ENCODE assay signal across 8 cellular contexts in the genomic region with DNA sequence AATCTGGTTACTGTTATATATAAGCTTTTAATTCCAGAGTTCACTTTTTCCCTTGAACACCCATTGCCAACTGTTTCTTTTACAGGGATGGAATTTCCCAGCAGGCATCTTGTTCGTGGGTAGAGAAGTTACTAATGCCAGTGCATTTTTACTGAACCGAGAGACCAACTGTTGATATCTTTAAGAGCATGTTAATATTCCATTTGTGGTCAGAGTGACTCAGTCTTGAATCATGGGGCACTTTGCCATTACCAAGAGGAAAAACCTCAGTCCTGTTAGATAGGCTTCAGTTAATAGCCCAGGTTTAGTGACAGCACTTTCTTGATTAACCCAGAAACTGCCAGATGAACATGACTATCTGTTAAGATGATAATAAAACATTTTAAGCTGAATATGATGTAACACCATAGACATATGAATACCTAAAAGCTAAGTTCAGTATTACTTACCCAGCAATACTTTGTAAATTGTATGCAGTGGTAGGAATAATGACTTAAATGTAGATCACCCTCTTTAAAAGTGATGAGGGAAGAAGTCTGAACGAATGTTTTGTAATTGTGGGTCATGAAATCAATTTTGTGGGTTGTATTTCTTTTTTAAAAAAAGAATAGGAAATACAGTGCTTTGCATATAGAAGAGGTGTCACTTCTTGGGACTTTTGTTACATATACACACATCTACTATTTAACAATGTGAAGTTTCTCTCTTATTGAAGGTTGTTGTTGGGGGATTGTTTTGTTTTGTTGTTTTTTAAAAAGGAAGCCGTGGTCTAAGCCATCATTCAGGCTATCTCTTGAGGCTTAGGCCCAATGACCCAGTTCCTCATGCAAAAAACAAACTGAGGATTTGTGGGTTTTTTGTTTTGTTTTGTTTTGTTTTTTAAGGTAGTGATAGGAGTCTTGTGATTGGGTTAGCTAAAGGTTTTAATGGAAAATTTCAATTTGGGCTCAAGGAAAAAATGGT.
DNase-seq lines count a peak whose midpoint lies in the region; ATAC-seq and TF ChIP-seq lines count a peak whose summit lies in the region.

No MANE protein-coding gene starts in this region.

- POLR2A ChIA-PET in Caco-2 (lab: Charles Lee), result no interaction called here

- no peak for DNase-seq in Caco-2
- DNase-seq in activated CD4-positive, alpha-beta T cell treated with anti-CD3 and anti-CD28 coated beads, Interleukin-2, amount 50 U/mL, for 48 hours, result peak; percentile 8 to 18
- peak in 3 of 5 donors; percentile 42 to 54 (median 43) for DNase-seq in heart left ventricle
- DNase-seq in stimulated activated CD8-positive, alpha-beta memory T cell treated with anti-CD3 and anti-CD28 coated beads, Interleukin-4, amount 100 ng/mL, for 48 hours, result peak; percentile 31
- no peak for DNase-seq in cerebellar nuclear complex (lab: John Stamatoyannopoulos, UW)
- DNase-seq in NCI-H2171 treated with DMSO at 0.1 percent for 48 hours (lab: John Stamatoyannopoulos, UW), result no peak

- H3K27ac ChIP-seq in heart left ventricle, result peak overlapping the region; percentile 12 to 87 (median 76)

- no peak for TF ChIP-seq POLR2A in heart left ventricle (IDR thresholded peaks at IDR 0.05)

- no peak overlapping the region for H3K4me3 Mint-ChIP-seq in Caco-2 (ENCODE audit: unreplicated experiment)

- H3K27me3 Mint-ChIP-seq in Caco-2 (ENCODE audit: insufficient read depth, unreplicated experiment), result no peaks in the 10 kb centered on the region

- TSS peak; percentile 3 for BruUV-seq in Caco-2 (replicated peaks; lab: Mats Ljungman, UMichigan)

- no peaks in the 10 kb centered on the region for H3K9me3 Mint-ChIP-seq in Caco-2 (ENCODE audit: unreplicated experiment)

- H3K36me3 ChIP-seq in Caco-2 (ENCODE audit: control insufficient read depth, insufficient read depth, low read length), result no peaks in the 10 kb centered on the region
- peaks cover 0 to 89% (median 26%) of the 10 kb centered on the region in 9 donors for H3K36me3 ChIP-seq in heart left ventricle

- intact Hi-C loops in Caco-2 (cut with micrococcal nuclease; ENCODE audit: unreplicated experiment) (no loop called here), heart left ventricle (cut with DNase I) (loop anchor here in 9 of 10 donors (1.0 to 10.0 kb wide), 3 partner anchors 95 to 98 kb away; partner anchors contain the start of gene ARHGEF12 (in 8 of the 9))

- H3K36me3 Mint-ChIP-seq in Caco-2 (ENCODE audit: insufficient read depth, unreplicated experiment), result peaks cover 28% of the 10 kb centered on the region

- H3K4me1 Mint-ChIP-seq in Caco-2 (ENCODE audit: low read depth, unreplicated experiment), result no peaks in the 10 kb centered on the region

- H3K9me3 ChIP-seq in Caco-2, result no peaks in the 10 kb centered on the region
- no peaks in the 10 kb centered on the region for H3K9me3 ChIP-seq in heart left ventricle

- 34 to 42% (median 38%) methylated on average over 4 of the region's 4 CpGs for WGBS in heart left ventricle, 4 donors

- TF ChIP-seq CTCF in Caco-2 (IDR thresholded peaks at IDR 0.05; ENCODE audit: insufficient read depth in 1 of 2, low read depth in 1 of 2, low read length in 1 of 2, severe bottlenecking in 1 of 2, unreplicated experiment in 1 of 2) (no peak), heart left ventricle (IDR thresholded peaks at IDR 0.05) (no peak)

- H3K4me1 ChIP-seq in Caco-2 (no peaks in the 10 kb centered on the region), heart left ventricle (peaks cover 0 to 24% (median 17%) of the 10 kb centered on the region in 12 donors)

- H3K4me3 ChIP-seq in Caco-2 (ENCODE audit: low read depth, low read length), result no peak overlapping the region
- peak overlapping the region in 1 of 12 donors; percentile 6 for H3K4me3 ChIP-seq in heart left ventricle

- ATAC-seq in HG03460 (IDR thresholded peaks at IDR 0.05; ENCODE audit: unreplicated experiment) (peak; percentile 55), heart left ventricle (peak; percentile 87 to 96 (median 94)), GM18502 (IDR thresholded peaks at IDR 0.05; ENCODE audit: poor library complexity, unreplicated experiment) (no peak)

- H3K27me3 ChIP-seq in Caco-2 (replicated peaks; ENCODE audit: control insufficient read depth, insufficient read depth, low read length) (no peaks in the 10 kb centered on the region), heart left ventricle (no peaks in the 10 kb centered on the region)

- no peak overlapping the region for H3K27ac Mint-ChIP-seq in Caco-2 (ENCODE audit: unreplicated experiment)

- CTCF ChIA-PET in Caco-2 (lab: Charles Lee), result interaction anchor here (1.0 kb wide), 2 partner anchors 41 to 97 kb away, joined by 3 to 10 read pairs; no protein-coding TSS in a partner anchor

Comparison
In these comparisons a context has a peak if more than half of its experiments do, and no peak if none do; other contexts are left out.
1. DNase-seq: peak in activated CD4-positive, alpha-beta T cell treated with anti-CD3 and anti-CD28 coated beads, Interleukin-2, amount 50 U/mL, for 48 hours (2 of 2), heart left ventricle (3 of 5) and stimulated activated CD8-positive, alpha-beta memory T cell treated with anti-CD3 and anti-CD28 coated beads, Interleukin-4, amount 100 ng/mL, for 48 hours (single experiment); none in Caco-2 (0 of 2), cerebellar nuclear complex (0 of 2) and NCI-H2171 treated with DMSO at 0.1 percent for 48 hours (single experiment).